28 cellular contexts compared by ENCODE assay signal in the genomic region with DNA sequence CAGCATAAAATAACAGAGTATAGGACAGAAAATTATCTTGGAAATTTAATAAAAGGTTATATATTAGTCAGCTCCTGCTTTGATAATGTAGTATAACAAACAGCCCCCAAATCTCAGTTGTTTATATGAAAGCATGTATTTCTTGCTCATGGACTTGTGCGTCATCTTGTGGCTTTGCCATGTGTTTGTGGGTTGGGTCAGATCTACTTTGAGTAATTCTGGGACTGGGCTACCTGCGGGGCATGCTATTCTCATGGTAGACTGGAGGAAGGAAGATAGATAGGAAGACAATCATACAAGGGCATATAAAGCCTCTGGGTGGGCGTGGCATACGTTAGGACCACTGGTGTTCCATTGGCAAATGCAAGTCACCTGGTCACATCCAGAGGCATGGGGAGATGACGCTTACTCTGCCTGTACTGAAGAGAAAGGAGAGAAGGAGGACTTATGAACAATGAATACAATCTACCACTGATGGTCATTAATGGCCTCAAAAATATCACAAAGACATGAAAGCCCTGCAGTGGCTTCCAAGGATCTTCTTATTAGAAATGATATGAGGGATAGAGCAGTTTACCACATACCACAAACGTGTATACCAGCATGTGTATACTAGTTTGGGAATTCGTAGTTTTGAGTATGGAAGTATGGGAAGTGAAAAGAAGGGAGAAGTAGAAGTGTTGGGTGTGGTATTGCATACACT.
"Had no signal": no experiment of that assay in that cellular context is flagged by ENCODE, and none has a peak within 500 bp of the region (broad histone marks: within the 10 kb centered on the region; RNA-seq: fewer than 3 reads in every experiment).

No MANE protein-coding gene starts in this region.

- FAIRE-seq: endothelial cell of umbilical vein had no signal

- ATAC-seq: activated CD4-positive, CD25-positive, alpha-beta regulatory T cell treated with anti-CD3 and anti-CD28 coated beads, Interleukin-2, amount 50 U/mL, for 24 hours; activated CD8-positive, alpha-beta memory T cell treated with anti-CD3 and anti-CD28 coated beads, Interleukin-2, amount 10 ng/mL, durations not matched to agents 7 days and 5 days; activated naive CD4-positive, alpha-beta T cell treated with anti-CD3 and anti-CD28 coated beads, Interleukin-2, amount 50 U/mL, for 72 hours; gastroesophageal sphincter; T-helper 17 cell had no signal

- H3K27ac Mint-ChIP-seq: activated B cell treated with CpG ODN at 0.5 μM for 24 hours; activated CD4-positive, alpha-beta memory T cell treated with anti-CD3 and anti-CD28 coated beads, Interleukin-2, amount 10 ng/mL, durations not matched to agents 7 days and 5 days; activated CD4-positive, alpha-beta T cell treated with anti-CD3 and anti-CD28 coated beads, Interleukin-2, amount 10 ng/mL, durations not matched to agents 24 days and 14 days; activated CD8-positive, alpha-beta memory T cell treated with anti-CD3 and anti-CD28 coated beads, Interleukin-2, amount 10 ng/mL, durations not matched to agents 7 days and 5 days; activated naive CD4-positive, alpha-beta T cell treated with anti-CD3 and anti-CD28 coated beads, Interleukin-2, amount 10 ng/mL, durations not matched to agents 7 days and 5 days; activated naive CD4-positive, alpha-beta T cell treated with anti-CD3 and anti-CD28 coated beads, Interleukin-2, amount 50 U/mL, for 72 hours; activated naive CD8-positive, alpha-beta T cell treated with anti-CD3 and anti-CD28 coated beads, Interleukin-2, amount 10 ng/mL, durations not matched to agents 7 days and 5 days; activated T-helper 1 cell treated with anti-CD3 and anti-CD28 coated beads, Interleukin-12 subunit alpha, Interleukin-12 subunit beta, Interleukin-2, Interleukin-4 antibody, amounts not matched to agents 30 ng/mL and 10 ng/mL and 1 ng/mL, durations not matched to agents 14 hours and 24 hours and 36 hours; brain; T-helper 17 cell; T-helper 2 cell treated with Interferon-gamma antibody and Interleukin-4, amounts not matched to agents 5 μg/mL and 100 μg/mL, for 36 hours had no signal

- H3K4me3 Mint-ChIP-seq: activated B cell treated with CpG ODN at 0.5 μM for 24 hours; activated CD4-positive, alpha-beta memory T cell treated with anti-CD3 and anti-CD28 coated beads, Interleukin-2, amount 10 ng/mL, durations not matched to agents 7 days and 5 days; activated CD4-positive, alpha-beta T cell treated with anti-CD3 and anti-CD28 coated beads, Interleukin-2, amount 10 ng/mL, durations not matched to agents 24 days and 14 days; activated CD8-positive, alpha-beta memory T cell treated with anti-CD3 and anti-CD28 coated beads, Interleukin-2, amount 10 ng/mL, durations not matched to agents 7 days and 5 days; activated naive CD4-positive, alpha-beta T cell treated with anti-CD3 and anti-CD28 coated beads, Interleukin-2, amount 10 ng/mL, durations not matched to agents 7 days and 5 days; activated naive CD8-positive, alpha-beta T cell treated with anti-CD3 and anti-CD28 coated beads, Interleukin-2, amount 10 ng/mL, durations not matched to agents 7 days and 5 days; activated T-helper 1 cell treated with anti-CD3 and anti-CD28 coated beads, Interleukin-12 subunit alpha, Interleukin-12 subunit beta, Interleukin-2, Interleukin-4 antibody, amounts not matched to agents 30 ng/mL and 10 ng/mL and 1 ng/mL, durations not matched to agents 14 hours and 24 hours and 36 hours; brain; T-helper 17 cell; T-helper 2 cell treated with Interferon-gamma antibody and Interleukin-4, amounts not matched to agents 5 μg/mL and 100 μg/mL, for 36 hours had no signal

- H3K36me3 Mint-ChIP-seq: activated CD8-positive, alpha-beta memory T cell treated with anti-CD3 and anti-CD28 coated beads, Interleukin-2, amount 10 ng/mL, durations not matched to agents 7 days and 5 days; activated naive CD4-positive, alpha-beta T cell treated with anti-CD3 and anti-CD28 coated beads, Interleukin-2, amount 10 ng/mL, durations not matched to agents 7 days and 5 days; activated naive CD4-positive, alpha-beta T cell treated with anti-CD3 and anti-CD28 coated beads, Interleukin-2, amount 50 U/mL, for 72 hours; brain had no signal

- H3K9me3 Mint-ChIP-seq: activated B cell treated with CpG ODN at 0.5 μM for 24 hours; activated CD4-positive, alpha-beta memory T cell treated with anti-CD3 and anti-CD28 coated beads, Interleukin-2, amount 10 ng/mL, durations not matched to agents 7 days and 5 days; activated CD4-positive, alpha-beta T cell treated with anti-CD3 and anti-CD28 coated beads, Interleukin-2, amount 10 ng/mL, durations not matched to agents 24 days and 14 days; activated naive CD4-positive, alpha-beta T cell treated with anti-CD3 and anti-CD28 coated beads, Interleukin-2, amount 10 ng/mL, durations not matched to agents 7 days and 5 days; activated naive CD4-positive, alpha-beta T cell treated with anti-CD3 and anti-CD28 coated beads, Interleukin-2, amount 50 U/mL, for 72 hours; activated naive CD8-positive, alpha-beta T cell treated with anti-CD3 and anti-CD28 coated beads, Interleukin-2, amount 10 ng/mL, durations not matched to agents 7 days and 5 days; activated T-helper 1 cell treated with anti-CD3 and anti-CD28 coated beads, Interleukin-12 subunit alpha, Interleukin-12 subunit beta, Interleukin-2, Interleukin-4 antibody, amounts not matched to agents 30 ng/mL and 10 ng/mL and 1 ng/mL, durations not matched to agents 14 hours and 24 hours and 36 hours; T-helper 2 cell treated with Interferon-gamma antibody and Interleukin-4, amounts not matched to agents 5 μg/mL and 100 μg/mL, for 36 hours had no signal

- H3K4me1 Mint-ChIP-seq: activated B cell treated with CpG ODN at 0.5 μM for 24 hours; activated CD4-positive, alpha-beta memory T cell treated with anti-CD3 and anti-CD28 coated beads, Interleukin-2, amount 10 ng/mL, durations not matched to agents 7 days and 5 days; activated CD4-positive, alpha-beta T cell treated with anti-CD3 and anti-CD28 coated beads, Interleukin-2, amount 10 ng/mL, durations not matched to agents 24 days and 14 days; activated CD8-positive, alpha-beta memory T cell treated with anti-CD3 and anti-CD28 coated beads, Interleukin-2, amount 10 ng/mL, durations not matched to agents 7 days and 5 days; activated naive CD8-positive, alpha-beta T cell treated with anti-CD3 and anti-CD28 coated beads, Interleukin-2, amount 10 ng/mL, durations not matched to agents 7 days and 5 days had no signal

- H3K27me3 Mint-ChIP-seq: activated B cell treated with CpG ODN at 0.5 μM for 24 hours; activated CD4-positive, alpha-beta memory T cell treated with anti-CD3 and anti-CD28 coated beads, Interleukin-2, amount 10 ng/mL, durations not matched to agents 7 days and 5 days; activated CD4-positive, alpha-beta T cell treated with anti-CD3 and anti-CD28 coated beads, Interleukin-2, amount 10 ng/mL, durations not matched to agents 24 days and 14 days; activated CD8-positive, alpha-beta memory T cell treated with anti-CD3 and anti-CD28 coated beads, Interleukin-2, amount 10 ng/mL, durations not matched to agents 7 days and 5 days; activated naive CD4-positive, alpha-beta T cell treated with anti-CD3 and anti-CD28 coated beads, Interleukin-2, amount 10 ng/mL, durations not matched to agents 7 days and 5 days; activated naive CD8-positive, alpha-beta T cell treated with anti-CD3 and anti-CD28 coated beads, Interleukin-2, amount 10 ng/mL, durations not matched to agents 7 days and 5 days; T-helper 17 cell had no signal

- DNase-seq: activated B cell treated with CpG ODN at 0.5 μM for 24 hours; activated CD4-positive, alpha-beta memory T cell treated with anti-CD3 and anti-CD28 coated beads, Interleukin-2, amount 10 ng/mL, durations not matched to agents 7 days and 5 days; activated CD4-positive, alpha-beta T cell treated with anti-CD3 and anti-CD28 coated beads, Interleukin-2, amount 10 ng/mL, durations not matched to agents 24 days and 14 days; activated CD8-positive, alpha-beta memory T cell treated with anti-CD3 and anti-CD28 coated beads, Interleukin-2, amount 10 ng/mL, durations not matched to agents 7 days and 5 days; activated CD8-positive, alpha-beta memory T cell treated with anti-CD3 and anti-CD28 coated beads, Interleukin-2, amount 50 U/mL, for 4 hours; activated gamma-delta T cell; activated naive CD4-positive, alpha-beta T cell; activated naive CD4-positive, alpha-beta T cell treated with anti-CD3 and anti-CD28 coated beads, Interleukin-2, amount 10 ng/mL, durations not matched to agents 7 days and 5 days; activated naive CD8-positive, alpha-beta T cell treated with anti-CD3 and anti-CD28 coated beads, Interleukin-2, amount 10 ng/mL, durations not matched to agents 7 days and 5 days; activated T-cell treated with anti-CD3 and anti-CD28 coated beads, Interleukin-2, amount 50 U/mL, for 1 hour; activated T-cell treated with anti-CD3 and anti-CD28 coated beads, Interleukin-2, amount 50 U/mL, for 48 hours; central memory CD4-positive, alpha-beta T cell; cerebellar nuclear complex; colonic mucosa; effector CD8-positive, alpha-beta T cell; esophagus squamous epithelium; foreskin melanocyte; T-helper 1 cell; T-helper 17 cell; T1000; WERI-Rb-1 had no signal
